8 cellular contexts compared by ENCODE assay signal in the genomic region with DNA sequence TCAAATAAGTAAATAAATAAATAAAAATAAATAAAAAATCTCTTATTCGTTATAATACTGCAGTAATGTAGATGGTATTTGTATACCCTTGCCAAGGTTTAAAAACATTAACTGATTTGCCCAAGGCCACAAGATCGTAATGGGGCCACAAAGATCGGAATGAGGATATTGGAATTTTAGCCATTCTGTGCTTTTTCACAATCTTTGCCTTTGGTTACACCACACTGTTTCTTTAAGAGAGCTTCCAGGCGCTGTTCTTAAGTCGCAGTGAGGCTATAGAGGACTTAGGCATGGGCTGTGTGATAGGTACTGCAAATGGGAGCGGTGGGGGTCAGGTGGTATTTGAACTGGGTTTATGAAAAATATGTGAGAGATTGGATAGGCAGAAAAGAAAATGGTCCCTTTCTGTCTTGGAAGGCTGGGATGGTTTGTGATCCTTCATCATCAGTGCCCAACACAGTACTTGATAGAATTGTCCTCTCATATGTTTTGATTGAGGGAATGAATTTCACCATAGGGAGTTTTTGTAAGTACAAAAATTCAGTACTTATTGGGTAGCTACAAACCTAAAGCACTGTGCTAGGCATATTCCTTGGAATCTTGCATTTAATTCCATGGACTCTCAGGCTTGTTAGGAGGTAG. TPM values are rescaled to one million over a fixed set of nuclear protein-coding genes. Genes with fewer than 3 reads are reported as not detected.
DNase-seq lines count a peak whose midpoint lies in the region; ATAC-seq, FAIRE-seq and TF ChIP-seq lines count a peak whose summit lies in the region.

No MANE protein-coding gene starts in this region.

- TF ChIP-seq CTCF in Calu3 (IDR thresholded peaks at IDR 0.05; ENCODE audit: unreplicated experiment), result no peak
- no peak for TF ChIP-seq CTCF in OCI-LY1 (IDR thresholded peaks at IDR 0.05; ENCODE audit: low read length)
- TF ChIP-seq CTCF in endothelial cell of umbilical vein (IDR thresholded peaks at IDR 0.05; ENCODE audit: extremely low read depth in 1 of 2, insufficient read depth in 1 of 2, low read depth in 1 of 2, low read length in 2 of 2), result no peak
- no peak for TF ChIP-seq CTCF in osteocyte (IDR thresholded peaks at IDR 0.05)
- no peak for TF ChIP-seq CTCF in omental fat pad (IDR thresholded peaks at IDR 0.05)

- TF ChIP-seq POLR2A in endothelial cell of umbilical vein (IDR thresholded peaks at IDR 0.05; ENCODE audit: low read depth, low read length), result no peak

- POLR2A ChIA-PET in endothelial cell of umbilical vein (lab: Charles Lee), result no interaction called here

- intact Hi-C loops in Calu3 (cut with micrococcal nuclease; ENCODE audit: unreplicated experiment), result no loop called here
- intact Hi-C loops in endothelial cell of umbilical vein (cut with micrococcal nuclease), result loop anchor here (5.0 kb wide), 1 partner anchor 329 kb away; no protein-coding TSS in a partner anchor

- H3K4me1 Mint-ChIP-seq in Calu3 (ENCODE audit: low read depth, unreplicated experiment) (peaks cover 46% of the 10 kb centered on the region), osteocyte (ENCODE audit: unreplicated experiment) (peaks cover 40% of the 10 kb centered on the region)

- H3K9me2 ChIP-seq in OCI-LY1 (ENCODE audit: low read depth, low read length), result no peaks in the 10 kb centered on the region

- no peak for FAIRE-seq in endothelial cell of umbilical vein (lab: Jason Lieb, UNC)

- H4K20me1 ChIP-seq in OCI-LY1 (ENCODE audit: insufficient read depth, low read length) (no peaks in the 10 kb centered on the region), endothelial cell of umbilical vein (replicated peaks; ENCODE audit: control insufficient read depth, extremely low read depth, insufficient read depth, low read length) (peaks cover 11% of the 10 kb centered on the region)

- CTCF ChIA-PET in Calu3 (lab: Charles Lee), result no interaction called here
- CTCF ChIA-PET in endothelial cell of umbilical vein (lab: Charles Lee), result no interaction called here

- no peaks in the 10 kb centered on the region for H3F3A ChIP-seq in OCI-LY1 (ENCODE audit: insufficient read depth, low read length)

- H3K79me2 ChIP-seq in OCI-LY1 (ENCODE audit: insufficient read depth, low read length), result peaks cover 57% of the 10 kb centered on the region
- H3K79me2 ChIP-seq in endothelial cell of umbilical vein (ENCODE audit: control insufficient read depth, insufficient read depth, low read length), result peaks cover 61% of the 10 kb centered on the region

- H3K9me1 ChIP-seq in endothelial cell of umbilical vein (replicated peaks; ENCODE audit: control insufficient read depth, extremely low read depth, insufficient read depth, low read length), result no peaks in the 10 kb centered on the region

- H3K9me3 ChIP-seq in OCI-LY1 (ENCODE audit: low read length) (no peaks in the 10 kb centered on the region), endothelial cell of umbilical vein (replicated peaks; ENCODE audit: control insufficient read depth, insufficient read depth, low read length) (no peaks in the 10 kb centered on the region)

- no peaks in the 10 kb centered on the region for H3K27me3 ChIP-seq in OCI-LY1 (ENCODE audit: insufficient read depth, low read length)
- no peaks in the 10 kb centered on the region for H3K27me3 ChIP-seq in endothelial cell of umbilical vein (ENCODE audit: control insufficient read depth in 2 of 2, insufficient read depth in 2 of 2, low read length in 2 of 2)

- H3K9me3 Mint-ChIP-seq in Calu3 (ENCODE audit: low read depth, unreplicated experiment) (peaks cover 3% of the 10 kb centered on the region), osteocyte (ENCODE audit: unreplicated experiment) (no peaks in the 10 kb centered on the region)

- dilution Hi-C loops in endothelial cell of umbilical vein (cut with MboI; ENCODE audit: extremely low pct_ligation_motif_present, low sequenced_read_pairs), result no loop called here

- H3K36me3 ChIP-seq in OCI-LY1 (ENCODE audit: insufficient read depth, low read length), result peaks cover 32% of the 10 kb centered on the region
- H3K36me3 ChIP-seq in endothelial cell of umbilical vein (ENCODE audit: control insufficient read depth in 2 of 2, extremely low read depth in 1 of 2, insufficient read depth in 2 of 2, low read length in 2 of 2), result no peaks in the 10 kb centered on the region

- H3K4me3 Mint-ChIP-seq in Calu3 (ENCODE audit: low read depth, unreplicated experiment) (peak overlapping the region; percentile 84), osteocyte (ENCODE audit: unreplicated experiment) (peak overlapping the region; percentile 85)

- H3K4me3 ChIP-seq in OCI-LY1 (ENCODE audit: low read depth, low read length, poor library complexity, severe bottlenecking), result peak overlapping the region; percentile 61
- H3K4me3 ChIP-seq in endothelial cell of umbilical vein (replicated peaks in 1 of 3; ENCODE audit: insufficient read depth in 1 of 3, low read depth in 1 of 3, low read length in 3 of 3), result peak overlapping the region; percentile 33 to 82 (median 75)

- H3K36me3 Mint-ChIP-seq in Calu3 (ENCODE audit: insufficient read depth, unreplicated experiment) (peaks cover 42% of the 10 kb centered on the region), osteocyte (ENCODE audit: unreplicated experiment) (peaks cover 3% of the 10 kb centered on the region)

- DNase-seq in Calu3, result no peak
- DNase-seq in endothelial cell of umbilical vein (ENCODE audit: low read depth, low spot score), result no peak
- no peak for DNase-seq in osteocyte (ENCODE audit: extremely low spot score, unreplicated experiment)
- DNase-seq in NCI-H146 treated with DMSO at 0.1 percent for 48 hours (lab: John Stamatoyannopoulos, UW; ENCODE audit: unreplicated experiment), result no peak
- no peak for DNase-seq in omental fat pad (ENCODE audit: low spot score)

- H3K27ac Mint-ChIP-seq in Calu3 (ENCODE audit: unreplicated experiment), result peak overlapping the region; percentile 8
- H3K27ac Mint-ChIP-seq in osteocyte (ENCODE audit: unreplicated experiment), result peak overlapping the region; percentile 60

- H3K27ac ChIP-seq in OCI-LY1 (ENCODE audit: low read depth, low read length, poor library complexity, severe bottlenecking) (no peak overlapping the region), endothelial cell of umbilical vein (ENCODE audit: insufficient read depth, low read depth, low read length) (no peak overlapping the region)

- no peak for ATAC-seq in HG03571 (IDR thresholded peaks at IDR 0.05; ENCODE audit: unreplicated experiment)
- ATAC-seq in omental fat pad (ENCODE audit: low FRiP score), result no peak
- no peak for ATAC-seq in GM21737 (IDR thresholded peaks at IDR 0.05; ENCODE audit: unreplicated experiment)

- peaks cover 33% of the 10 kb centered on the region for H3K4me1 ChIP-seq in OCI-LY1 (ENCODE audit: insufficient read depth, low read length, severe bottlenecking)
- H3K4me1 ChIP-seq in endothelial cell of umbilical vein (ENCODE audit: control insufficient read depth, extremely low read depth, insufficient read depth, low read length), result peaks cover 30% of the 10 kb centered on the region

- H3K4me2 ChIP-seq in OCI-LY1 (ENCODE audit: low read length) (peak overlapping the region; percentile 76), endothelial cell of umbilical vein (ENCODE audit: insufficient read depth, low read length) (peak overlapping the region; percentile 90)

- H3K27me3 Mint-ChIP-seq in Calu3 (ENCODE audit: unreplicated experiment) (no peaks in the 10 kb centered on the region), osteocyte (ENCODE audit: unreplicated experiment) (no peaks in the 10 kb centered on the region)

- H2AFZ ChIP-seq in OCI-LY1 (ENCODE audit: low read length) (no peak overlapping the region), endothelial cell of umbilical vein (ENCODE audit: low read depth, low read length) (no peak overlapping the region)

- H3K9ac ChIP-seq in OCI-LY1 (ENCODE audit: low read length) (no peak overlapping the region), endothelial cell of umbilical vein (replicated peaks; ENCODE audit: extremely low read depth, insufficient read depth, low read length) (no peak overlapping the region)

- BruUV-seq in Calu3 (replicated peaks; lab: Mats Ljungman, UMichigan), result TSS peak; percentile 39
- TSS peak; percentile 38 for BruUV-seq in endothelial cell of umbilical vein (replicated peaks; lab: Mats Ljungman, UMichigan)

TF ChIP-seq in endothelial cell of umbilical vein, 7 proteins besides CTCF, POLR2A, EP300 and RAD21:
- TF ChIP-seq, protein P1, sequence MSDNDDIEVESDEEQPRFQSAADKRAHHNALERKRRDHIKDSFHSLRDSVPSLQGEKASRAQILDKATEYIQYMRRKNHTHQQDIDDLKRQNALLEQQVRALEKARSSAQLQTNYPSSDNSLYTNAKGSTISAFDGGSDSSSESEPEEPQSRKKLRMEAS (IDR thresholded peaks at IDR 0.05; ENCODE audit: insufficient read depth, insufficient read length), result no peak
- TF ChIP-seq EZH2 (IDR thresholded peaks at IDR 0.05; ENCODE audit: borderline replicate concordance, low read depth, low read length, severe bottlenecking) (no peak), FOS (IDR thresholded peaks at IDR 0.05; ENCODE audit: borderline replicate concordance, insufficient read depth, low read length) (no peak), GATA2 (IDR thresholded peaks at IDR 0.05; ENCODE audit: insufficient read depth, insufficient read length, low read depth, low read length) (no peak), POLR2AphosphoS5 (IDR thresholded peaks at IDR 0.05; ENCODE audit: insufficient read depth, low read depth, low read length) (no peak), MYC (IDR thresholded peaks at IDR 0.05; ENCODE audit: low read depth, low read length) (no peak), JUN (IDR thresholded peaks at IDR 0.05; ENCODE audit: borderline replicate concordance, insufficient read depth, insufficient read length, low read depth) (no peak)

RNA-seq across cellular contexts. Expression of gene NUS1, which starts 1.4 kb away (rescaled TPM):
- total RNA-seq in Calu3 (2022) (45.9 and 52.0 TPM in 2 replicates), endothelial cell of umbilical vein (33.4 and 34.3 TPM in 2 replicates), osteocyte (27.4 and 28.1 TPM in 2 replicates), omental fat pad (10 to 100 TPM; 18.4 to 37.1 (median 23.0) TPM)
- polyA plus RNA-seq in endothelial cell of umbilical vein, result 8.2 and 9.5 TPM in 2 replicates
- 12.7 and 12.9 TPM in 2 replicates for polyA plus RNA-seq in endothelial cell of umbilical vein (2011; cell fraction: cytosol; rRNA removed)
- polyA plus RNA-seq in endothelial cell of umbilical vein (2011; cell fraction: nucleus; rRNA removed), result 8.9 and 11.7 TPM in 2 replicates
- 19.2 and 28.5 TPM in 2 replicates for polyA plus RNA-seq in endothelial cell of umbilical vein (2012)
- 12.9 and 16.8 TPM in 2 replicates for polyA minus RNA-seq in endothelial cell of umbilical vein
- 11.2 TPM for polyA minus RNA-seq in endothelial cell of umbilical vein (2011; cell fraction: cytosol; rRNA and poly(A)+ RNA removed)
- 9.9 and 13.0 TPM in 2 replicates for polyA minus RNA-seq in endothelial cell of umbilical vein (2011; cell fraction: nucleus; rRNA and poly(A)+ RNA removed)
